Comparison of ENCODE assay signal across 20 cellular contexts in the genomic region with DNA sequence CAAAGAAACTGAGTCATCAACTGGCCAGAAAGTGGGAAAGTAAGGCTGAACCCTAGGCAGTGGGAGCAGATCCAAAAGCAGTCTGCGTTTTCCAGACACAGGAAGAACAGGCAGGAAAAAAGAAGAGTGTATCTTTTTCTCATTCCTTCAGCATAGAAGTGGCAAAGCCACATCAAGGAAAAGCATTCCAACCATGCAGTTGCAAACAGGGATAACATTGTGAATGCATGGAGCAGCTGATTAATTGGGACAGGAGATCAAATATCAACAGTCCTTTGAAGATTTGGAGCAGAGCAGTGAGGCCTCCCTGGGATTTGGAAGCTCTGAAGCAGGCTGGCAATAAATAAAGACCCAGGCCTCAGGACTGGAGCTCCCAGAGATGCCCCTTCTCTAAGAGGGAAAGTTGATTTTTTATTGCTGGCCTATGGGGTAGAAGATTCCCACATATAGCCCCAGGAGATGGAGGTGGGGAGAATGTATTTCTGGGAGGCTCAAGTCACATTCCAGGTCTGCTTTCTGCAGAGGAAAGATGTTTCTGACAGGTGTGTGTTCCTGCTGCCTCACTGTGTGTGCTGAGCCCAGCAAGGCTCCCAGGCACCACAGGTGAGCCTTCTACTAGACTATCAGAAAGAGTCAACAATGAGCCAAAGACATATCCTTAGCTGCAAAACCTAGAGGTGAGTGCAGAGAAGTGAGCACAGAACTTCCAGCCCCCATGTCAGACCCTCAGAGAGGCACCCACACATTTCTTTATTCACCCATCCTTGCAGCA.
"Had no signal": no experiment of that assay in that cellular context is flagged by ENCODE, and none has a peak within 500 bp of the region (broad histone marks: within the 10 kb centered on the region; RNA-seq: fewer than 3 reads in every experiment).

No MANE protein-coding gene starts in this region.

- H3K36me3 Mint-ChIP-seq: natural killer cell had no signal

- H3K4me1 ChIP-seq: gastrocnemius medialis, heart left ventricle, right lobe of liver, spleen, suprapubic skin, upper lobe of right lung had no signal

- H3K36me3 ChIP-seq: gastrocnemius medialis, heart left ventricle, ovary, right lobe of liver, spleen, suprapubic skin, upper lobe of right lung had no signal

- H3K4me3 ChIP-seq: gastrocnemius medialis, heart left ventricle, lung, ovary, right lobe of liver, spleen, suprapubic skin, upper lobe of right lung had no signal

- H3K4me1 Mint-ChIP-seq: activated T-helper 17 cell treated with anti-CD3 and anti-CD28 coated beads, Interleukin-2, amount 50 U/mL, for 72 hours; natural killer cell; T-cell had no signal

- H3K27ac ChIP-seq: gastrocnemius medialis, heart left ventricle, ovary, right lobe of liver, spleen, suprapubic skin, upper lobe of right lung had no signal

- H3K4me3 Mint-ChIP-seq: activated naive CD8-positive, alpha-beta T cell treated with anti-CD3 and anti-CD28 coated beads, Interleukin-2, amount 50 U/mL, for 24 hours; activated T-helper 17 cell treated with anti-CD3 and anti-CD28 coated beads, Interleukin-2, amount 50 U/mL, for 72 hours; endodermal cell; natural killer cell; stimulated activated naive CD8-positive, alpha-beta T cell treated with anti-CD3 and anti-CD28 coated beads, Interleukin-15, Interleukin-2, amounts not matched to agents 100 ng/mL and 50 ng/mL, for 24 hours; T-cell had no signal

- H3K27me3 ChIP-seq: gastrocnemius medialis, heart left ventricle, ovary, right lobe of liver, spleen, suprapubic skin, upper lobe of right lung had no signal

- H3K9me3 Mint-ChIP-seq: activated naive CD8-positive, alpha-beta T cell treated with anti-CD3 and anti-CD28 coated beads, Interleukin-2, amount 50 U/mL, for 24 hours; activated T-helper 17 cell treated with anti-CD3 and anti-CD28 coated beads, Interleukin-2, amount 50 U/mL, for 72 hours; endodermal cell; stimulated activated naive CD8-positive, alpha-beta T cell treated with anti-CD3 and anti-CD28 coated beads, Interleukin-15, Interleukin-2, amounts not matched to agents 100 ng/mL and 50 ng/mL, for 24 hours; T-cell had no signal

- H3K27me3 Mint-ChIP-seq: activated naive CD8-positive, alpha-beta T cell treated with anti-CD3 and anti-CD28 coated beads, Interleukin-2, amount 50 U/mL, for 24 hours; activated T-helper 17 cell treated with anti-CD3 and anti-CD28 coated beads, Interleukin-2, amount 50 U/mL, for 72 hours; stimulated activated naive CD8-positive, alpha-beta T cell treated with anti-CD3 and anti-CD28 coated beads, Interleukin-15, Interleukin-2, amounts not matched to agents 100 ng/mL and 50 ng/mL, for 24 hours; T-cell had no signal

- ATAC-seq: activated naive CD8-positive, alpha-beta T cell treated with anti-CD3 and anti-CD28 coated beads, Interleukin-2, amount 50 U/mL, for 24 hours; activated T-helper 17 cell treated with anti-CD3 and anti-CD28 coated beads, Interleukin-2, amount 50 U/mL, for 72 hours; gastrocnemius medialis; heart left ventricle; left cardiac atrium; natural killer cell; right lobe of liver; T-cell; upper lobe of right lung had no signal

- DNase-seq: activated CD4-positive, alpha-beta T cell treated with anti-CD3 and anti-CD28 coated beads, Interleukin-2, amount 50 U/mL, for 48 hours; activated CD4-positive, CD25-positive, alpha-beta regulatory T cell treated with anti-CD3 and anti-CD28 coated beads, Interleukin-2, amount 50 U/mL, for 72 hours; activated naive CD4-positive, alpha-beta T cell treated with Interleukin-2 at 50 U/mL for 16 hours; activated naive CD8-positive, alpha-beta T cell treated with anti-CD3 and anti-CD28 coated beads, Interleukin-2, amount 50 U/mL, for 24 hours; aorta; endodermal cell; gastrocnemius medialis; heart left ventricle; left cardiac atrium; natural killer cell; ovary; right lobe of liver; spleen; T-cell; T1000; upper lobe of right lung had no signal

- H3K9me3 ChIP-seq: gastrocnemius medialis, heart left ventricle, ovary, right lobe of liver, suprapubic skin, upper lobe of right lung had no signal

- H3K27ac Mint-ChIP-seq: activated naive CD8-positive, alpha-beta T cell treated with anti-CD3 and anti-CD28 coated beads, Interleukin-2, amount 50 U/mL, for 24 hours; activated T-helper 17 cell treated with anti-CD3 and anti-CD28 coated beads, Interleukin-2, amount 50 U/mL, for 72 hours; endodermal cell; natural killer cell; stimulated activated naive CD8-positive, alpha-beta T cell treated with anti-CD3 and anti-CD28 coated beads, Interleukin-15, Interleukin-2, amounts not matched to agents 100 ng/mL and 50 ng/mL, for 24 hours; T-cell had no signal
